ENCODE assay signal across 17 cellular contexts in the genomic region with DNA sequence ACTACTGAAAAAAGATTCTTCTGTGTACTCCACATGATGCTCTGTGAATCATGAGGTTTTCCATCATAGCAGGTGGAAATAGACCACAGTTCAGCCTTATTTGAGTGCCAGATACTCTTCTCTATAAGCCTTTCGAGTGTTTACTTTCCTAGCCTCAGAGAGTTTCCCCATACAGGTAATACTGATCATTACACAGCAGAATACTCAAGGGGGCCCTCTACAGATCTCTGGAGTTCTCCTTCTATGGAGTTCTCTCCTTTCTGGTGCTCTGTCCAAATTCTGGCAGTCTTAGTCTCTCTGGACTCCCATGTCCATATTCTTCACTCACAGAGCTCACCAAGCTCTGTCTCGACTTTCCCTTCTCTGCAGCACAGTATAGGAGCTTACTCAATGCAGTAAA.
DNase-seq lines count a peak whose midpoint lies in the region; FAIRE-seq and TF ChIP-seq lines count a peak whose summit lies in the region.
"Had no signal": no experiment of that assay in that cellular context is flagged by ENCODE, and none has a peak within 500 bp of the region (broad histone marks: within the 10 kb centered on the region; RNA-seq: fewer than 3 reads in every experiment).

No MANE protein-coding gene starts in this region.

- TF ChIP-seq CTCF in LNCaP clone FGC (IDR thresholded peaks at IDR 0.05; ENCODE audit: control insufficient read depth, extremely low read depth, insufficient read depth), result 0 out of 2 replicates have a peak, but pooled peaks have one; percentile 1

- H3K4me3 ChIP-seq in LNCaP clone FGC (ENCODE audit: low read depth, low read length), result no peak overlapping the region
- H3K4me3 ChIP-seq: BLaER1 treated with 17β-estradiol and CSF1 and Interleukin-3, amounts not matched to agents 10 nM and 100 nM had no signal

- FAIRE-seq in GM12892 (lab: Jason Lieb, UNC), result no peak

- TF ChIP-seq POLR2A in GM12892 (IDR thresholded peaks at IDR 0.05; ENCODE audit: low read depth, low read length), result no peak

- DNase-seq in DMS53 (lab: John Stamatoyannopoulos, UW) (peak; percentile 93), LNCaP clone FGC (ENCODE audit: low read depth) (no peak), SHP77 (lab: John Stamatoyannopoulos, UW) (peak; percentile 49 to 50), iris pigment epithelial cell (ENCODE audit: low read depth) (peak; percentile 4), GM12892 (ENCODE audit: insufficient read length) (no peak), COLO668 (lab: John Stamatoyannopoulos, UW; ENCODE audit: unreplicated experiment) (no peak), kidney glomerular epithelial cell (lab: John Stamatoyannopoulos, UW) (no peak)
- no peak for DNase-seq in activated effector memory CD4-positive, alpha-beta T cell treated with anti-CD3 and anti-CD28 coated beads, Interleukin-2, amount 50 U/mL, for 16 hours
- DNase-seq: activated CD8-positive, alpha-beta memory T cell treated with anti-CD3 and anti-CD28 coated beads for 24 hours; activated effector memory CD4-positive, alpha-beta T cell treated with Interleukin-2 at 50 U/mL for 16 hours; aorta; cortex of kidney; HCEC 1CT; head of caudate nucleus; NCI-H1048; T-cell had no signal

Comparison
In these comparisons a context has a peak if more than half of its experiments do, and no peak if none do; other contexts are left out.
1. DNase-seq: peak in DMS53 (single experiment), SHP77 (2 of 2) and iris pigment epithelial cell (single experiment); none in LNCaP clone FGC (single experiment), activated effector memory CD4-positive, alpha-beta T cell treated with anti-CD3 and anti-CD28 coated beads, Interleukin-2, amount 50 U/mL, for 16 hours (single experiment), GM12892 (single experiment), COLO668 (single experiment) and kidney glomerular epithelial cell (single experiment).